ENCODE assay signal across 18 cellular contexts in genomic region chr10:126270116-126270515, GRCh38.
A peak's percentile ranks its signal among the peaks of the same experiment; 100 is the strongest.
DNase-seq lines count a peak whose midpoint lies in the region; ATAC-seq and TF ChIP-seq lines count a peak whose summit lies in the region.
"Had no signal": no experiment of that assay in that cellular context is flagged by ENCODE, and none has a peak within 500 bp of the region (broad histone marks: within the 10 kb centered on the region; RNA-seq: fewer than 3 reads in every experiment).

No MANE protein-coding gene starts in this region.

- no peak overlapping the region for H3K4me2 ChIP-seq in SK-N-SH

- WGBS in SK-N-SH (ENCODE audit: low lambda C conversion rate) = 87% methylated on average over 5 of the region's 5 CpGs

- DNase-seq in EL (peak; percentile 79), RWPE2 (ENCODE audit: low spot score) (no peak), fibroblast of mammary gland (ENCODE audit: low read depth) (peak; percentile 98), renal cortical epithelial cell (ENCODE audit: low read depth) (peak; percentile 22), SK-N-SH (no peak), ureter (ENCODE audit: low spot score) (no peak)
- DNase-seq: activated naive CD4-positive, alpha-beta T cell treated with anti-CD3 and anti-CD28 coated beads, Interleukin-2, amount 50 U/mL, for 16 hours; activated T-cell treated with anti-CD3 and anti-CD28 coated beads, Interleukin-2, amount 50 U/mL, for 72 hours; cortex of kidney; gastrocnemius medialis; NCI-H187; occipital lobe; RPMI8226; thyroid gland had no signal

- no peak overlapping the region for H2AFZ ChIP-seq in SK-N-SH (ENCODE audit: low read depth)

- no peaks in the 10 kb centered on the region for H3K79me2 ChIP-seq in SK-N-SH (ENCODE audit: insufficient read depth)

- H3F3A ChIP-seq in SK-N-SH (replicated peaks; ENCODE audit: insufficient read depth) = no peaks in the 10 kb centered on the region

- no peak for TF ChIP-seq RAD21 in SK-N-SH (IDR thresholded peaks at IDR 0.05; ENCODE audit: low read length)

- H3K4me1 ChIP-seq in RWPE2 (ENCODE audit: insufficient read depth, poor library complexity, severe bottlenecking) (no peaks in the 10 kb centered on the region), SK-N-SH (ENCODE audit: control insufficient read depth in 1 of 2, insufficient read depth in 2 of 2, low read depth in 1 of 2, low read length in 1 of 2) (no peaks in the 10 kb centered on the region)
- H3K4me1 ChIP-seq: gastrocnemius medialis, thyroid gland had no signal

- H3K9me2 ChIP-seq in SK-N-SH = no peaks in the 10 kb centered on the region

- H3K4me3 ChIP-seq in RWPE2 (ENCODE audit: severe bottlenecking) = no peak overlapping the region
- H3K4me3 ChIP-seq in fibroblast of mammary gland (ENCODE audit: control insufficient read depth, low read depth, low read length) = no peak overlapping the region
- no peak overlapping the region for H3K4me3 ChIP-seq in SK-N-SH (ENCODE audit: low read depth in 2 of 2, low read length in 1 of 2)
- H3K4me3 ChIP-seq: gastrocnemius medialis, GM12878, thyroid gland had no signal

- TF ChIP-seq CTCF in RWPE2 (IDR thresholded peaks at IDR 0.05; ENCODE audit: poor library complexity, severe bottlenecking) (no peak), fibroblast of mammary gland (conservative IDR thresholded peaks at IDR 0.05; ENCODE audit: control insufficient read depth, insufficient read depth, low read depth, low read length) (no peak), SK-N-SH (IDR thresholded peaks at IDR 0.05) (no peak)

- POLR2A ChIA-PET in SK-N-SH (lab: Yijun Ruan, JAX) = no interaction called here

- H3K27me3 ChIP-seq in RWPE2 (ENCODE audit: insufficient read depth, poor library complexity, severe bottlenecking) (no peaks in the 10 kb centered on the region), SK-N-SH (ENCODE audit: insufficient read depth) (no peaks in the 10 kb centered on the region)
- H3K27me3 ChIP-seq: gastrocnemius medialis, thyroid gland had no signal

- TF ChIP-seq EP300 in SK-N-SH (IDR thresholded peaks at IDR 0.05; ENCODE audit: borderline replicate concordance in 1 of 2, low read depth in 1 of 2, low read length in 1 of 2) = no peak

- CTCF ChIA-PET in SK-N-SH (lab: Yijun Ruan, JAX) = interaction anchor here (0.5 to 1.6 kb wide), 5 partner anchors 32 to 133 kb away, joined by 3 to 4 read pairs (median 3); no protein-coding TSS in a partner anchor

- no peaks in the 10 kb centered on the region for H4K20me1 ChIP-seq in SK-N-SH (ENCODE audit: insufficient read depth)

- ATAC-seq in RWPE2 (ENCODE audit: low read depth) (peak; percentile 93), HG03565 (IDR thresholded peaks at IDR 0.05; ENCODE audit: unreplicated experiment) (no peak), GM19351 (IDR thresholded peaks at IDR 0.05; ENCODE audit: unreplicated experiment) (no peak)
- ATAC-seq: activated T-cell treated with anti-CD3 and anti-CD28 coated beads, Interleukin-2, amount 50 U/mL, for 72 hours; gastrocnemius medialis; GM12878; stimulated activated effector memory CD8-positive, alpha-beta T cell treated with anti-CD3 and anti-CD28 coated beads, Interleukin-12 subunit alpha, Interleukin-12 subunit beta, amount 100 ng/mL, for 72 hours had no signal

- no peak overlapping the region for H3K9ac ChIP-seq in SK-N-SH

- H3K27ac ChIP-seq in RWPE2 (ENCODE audit: poor library complexity, severe bottlenecking) (peak overlapping the region; percentile 19), SK-N-SH (ENCODE audit: low read depth in 2 of 2, low read length in 1 of 2) (no peak overlapping the region)
- H3K27ac ChIP-seq: gastrocnemius medialis, thyroid gland had no signal

- H3K9me3 ChIP-seq in RWPE2 (ENCODE audit: severe bottlenecking) = peaks cover 3% of the 10 kb centered on the region
- H3K9me3 ChIP-seq in SK-N-SH = no peaks in the 10 kb centered on the region
- H3K9me3 ChIP-seq: gastrocnemius medialis, thyroid gland had no signal

- H3K36me3 ChIP-seq in RWPE2 (ENCODE audit: low read depth) (no peaks in the 10 kb centered on the region), SK-N-SH (replicated peaks in 1 of 2; ENCODE audit: control insufficient read depth in 1 of 2, insufficient read depth in 2 of 2, low read length in 1 of 2) (no peaks in the 10 kb centered on the region)
- H3K36me3 ChIP-seq: gastrocnemius medialis, thyroid gland had no signal

TF ChIP-seq in SK-N-SH, 30 proteins besides CTCF, POLR2A, EP300 and RAD21:
- TF ChIP-seq USF2 (IDR thresholded peaks at IDR 0.05; ENCODE audit: borderline replicate concordance, low read depth, low read length) = no peak
- no peak for TF ChIP-seq GABPA (IDR thresholded peaks at IDR 0.05; ENCODE audit: low read depth)
- no peak for TF ChIP-seq TAF1 (IDR thresholded peaks at IDR 0.05; ENCODE audit: borderline replicate concordance, low read depth, low read length)
- TF ChIP-seq NRF1 (IDR thresholded peaks at IDR 0.05; ENCODE audit: low read depth, low read length) = no peak
- no peak for TF ChIP-seq CHD2 (IDR thresholded peaks at IDR 0.05; ENCODE audit: low read length, partially characterized antibody)
- no peak for TF ChIP-seq MAX (IDR thresholded peaks at IDR 0.05; ENCODE audit: low read depth)
- TF ChIP-seq RCOR1 (IDR thresholded peaks at IDR 0.05; ENCODE audit: low read length) = no peak
- no peak for TF ChIP-seq ZBTB33 (IDR thresholded peaks at IDR 0.05; ENCODE audit: borderline replicate concordance, low read depth)
- TF ChIP-seq USF1 (IDR thresholded peaks at IDR 0.05; ENCODE audit: borderline replicate concordance, low read depth) = no peak
- TF ChIP-seq NFIC (IDR thresholded peaks at IDR 0.05; ENCODE audit: borderline replicate concordance) = no peak
- TF ChIP-seq SIN3A (IDR thresholded peaks at IDR 0.05; ENCODE audit: borderline replicate concordance, low read depth, low read length) = no peak

Comparison
In these comparisons a context has a peak if more than half of its experiments do, and no peak if none do; other contexts are left out.
1. DNase-seq: peak in EL (single experiment), fibroblast of mammary gland (single experiment) and renal cortical epithelial cell (single experiment); none in RWPE2 (single experiment), SK-N-SH (single experiment) and ureter (single experiment).